Comparison of ENCODE assay signal across 1 cellular context in genomic region chr2:149899390-149899789, GRCh38.
TF ChIP-seq lines count a peak whose summit lies in the region.

No MANE protein-coding gene starts in this region.

TF ChIP-seq in WTC11, 78 proteins besides CTCF, POLR2A, EP300 and RAD21 (continued from another document):
- no peak for TF ChIP-seq ZNF512 (CRISPR knock-in tag; IDR thresholded peaks at IDR 0.05; ENCODE audit: borderline replicate concordance)
- no peak for TF ChIP-seq PRRX2 (CRISPR knock-in tag; IDR thresholded peaks at IDR 0.05)
- TF ChIP-seq GRHL2 (CRISPR knock-in tag; IDR thresholded peaks at IDR 0.05; ENCODE audit: insufficient replicate concordance, severe bottlenecking): no peak
- TF ChIP-seq RORB (CRISPR knock-in tag; IDR thresholded peaks at IDR 0.05): no peak
- no peak for TF ChIP-seq HMGA2 (CRISPR knock-in tag; IDR thresholded peaks at IDR 0.05)
- no peak for TF ChIP-seq PRDM15 (CRISPR knock-in tag; IDR thresholded peaks at IDR 0.05)
